8 cellular contexts compared by ENCODE assay signal in the genomic region with DNA sequence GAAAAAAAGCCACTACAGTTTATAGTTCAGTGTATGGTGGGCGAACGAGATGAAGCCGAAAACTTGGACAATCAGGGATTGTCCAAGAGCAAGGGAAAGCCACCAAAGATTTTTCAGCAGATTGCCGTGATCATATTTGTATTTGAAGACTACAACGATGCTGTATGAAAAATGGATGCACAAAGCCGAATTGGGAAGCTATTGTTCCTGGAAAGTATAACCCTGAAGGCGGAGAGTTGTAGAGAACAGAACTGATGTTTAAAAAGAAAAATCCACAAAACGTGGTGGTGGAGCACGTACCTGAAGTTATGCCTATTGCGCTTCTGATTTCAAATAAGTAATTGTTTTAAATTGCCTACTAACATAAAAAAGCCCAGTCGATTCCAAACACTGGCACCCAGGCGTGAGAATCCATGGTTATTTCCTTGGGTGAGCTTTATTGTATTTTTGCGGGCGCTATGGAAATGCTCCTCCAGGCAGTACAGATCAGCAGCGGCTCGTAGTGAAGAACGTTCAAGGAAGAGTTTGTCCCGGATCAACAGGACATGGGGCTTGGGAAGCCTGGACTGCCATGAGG. TPM values are rescaled to one million over a fixed set of nuclear protein-coding genes. Genes with fewer than 3 reads are reported as not detected.
A peak's percentile ranks its signal among the peaks of the same experiment; 100 is the strongest.
DNase-seq lines count a peak whose midpoint lies in the region; ATAC-seq and TF ChIP-seq lines count a peak whose summit lies in the region.

No MANE protein-coding gene starts in this region.

- TF ChIP-seq POLR2A in heart left ventricle (IDR thresholded peaks at IDR 0.05), result no peak

- WGBS in heart left ventricle, 4 donors, result 1 to 9% (median 4%) methylated on average over 18 of the region's 18 CpGs
- 1 to 3% methylated on average over 18 of the region's 18 CpGs for WGBS in aorta, 2 donors

- H3K36me3 ChIP-seq in heart left ventricle (peaks cover 0 to 8% (median 0%) of the 10 kb centered on the region in 9 donors), aorta (ENCODE audit: control insufficient read depth in 1 of 2, insufficient read depth in 2 of 2, low read length in 1 of 2) (no peaks in the 10 kb centered on the region)

- no peaks in the 10 kb centered on the region for H3K27me3 ChIP-seq in heart left ventricle
- no peaks in the 10 kb centered on the region for H3K27me3 ChIP-seq in layer of hippocampus (ENCODE audit: control insufficient read depth, insufficient read depth, low read length)
- H3K27me3 ChIP-seq in aorta (ENCODE audit: control insufficient read depth in 1 of 2, insufficient read depth in 2 of 2, low read length in 1 of 2), result no peaks in the 10 kb centered on the region

- POLR2A ChIA-PET in WTC11 (lab: Charles Lee), result interaction anchor here (0.8 to 1.0 kb wide), 2 partner anchors 39 to 491 kb away, joined by 3 to 4 read pairs; no protein-coding TSS in a partner anchor

- no peak overlapping the region for H3K4me3 Mint-ChIP-seq in WTC11
- H3K4me3 Mint-ChIP-seq in HFFc6, result no peak overlapping the region

- intact Hi-C loops in heart left ventricle (cut with DNase I), result loop anchor here (5.0 to 10.0 kb wide), 8 partner anchors 492 to 1495 kb away; a partner anchor contains a TSS
- intact Hi-C loops in cardiac septum (cut with DNase I), result loop anchor here (5.0 kb wide), 1 partner anchor 527 kb away; no protein-coding TSS in a partner anchor
- intact Hi-C loops in aorta (cut with DNase I), result loop anchor here in 1 of 2 donors (10.0 kb wide), 1 partner anchor 495 kb away; a partner anchor contains a TSS

- H3K27ac ChIP-seq in heart left ventricle (peak overlapping the region; percentile 69 to 98 (median 94)), layer of hippocampus (ENCODE audit: low read depth, low read length) (peak overlapping the region; percentile 95), aorta (ENCODE audit: low read depth in 1 of 2, low read length in 2 of 2) (peak overlapping the region; percentile 18 to 87)

- CTCF ChIA-PET in WTC11 (lab: Charles Lee), result interaction anchor here (0.9 to 1.0 kb wide), 2 partner anchors 149 to 495 kb away, joined by 4 to 5 read pairs; no protein-coding TSS in a partner anchor

- H3K4me3 ChIP-seq in heart left ventricle (peak overlapping the region; percentile 25 to 93 (median 74)), aorta (ENCODE audit: low read length in 2 of 2) (peak overlapping the region; percentile 75 to 95)

- H3K9me3 Mint-ChIP-seq in WTC11 (no peaks in the 10 kb centered on the region), HFFc6 (no peaks in the 10 kb centered on the region)

- H3K27ac Mint-ChIP-seq in WTC11, result no peak overlapping the region
- no peak overlapping the region for H3K27ac Mint-ChIP-seq in HFFc6

- no peak for DNase-seq in heart left ventricle
- DNase-seq in cardiac septum (ENCODE audit: low spot score), result no peak
- DNase-seq in WTC11 (ENCODE audit: low spot score), result no peak
- no peak for DNase-seq in aorta
- no peak for DNase-seq in DMS53 (lab: John Stamatoyannopoulos, UW)
- DNase-seq in HFFc6, result no peak

- H3K4me1 Mint-ChIP-seq in WTC11, result peaks cover 25% of the 10 kb centered on the region
- H3K4me1 Mint-ChIP-seq in HFFc6 (ENCODE audit: low read depth), result peaks cover 28% of the 10 kb centered on the region

- H3K36me3 Mint-ChIP-seq in WTC11 (peaks cover 10% of the 10 kb centered on the region), HFFc6 (ENCODE audit: low read depth) (peaks cover 8% of the 10 kb centered on the region)

- H3K9me3 ChIP-seq in heart left ventricle, result no peaks in the 10 kb centered on the region
- H3K9me3 ChIP-seq in aorta (ENCODE audit: control insufficient read depth, low read length), result no peaks in the 10 kb centered on the region

- ATAC-seq in heart left ventricle, result no peak
- no peak for ATAC-seq in WTC11
- no peak for ATAC-seq in aorta (ENCODE audit: low FRiP score)
- ATAC-seq in HG02798 (IDR thresholded peaks at IDR 0.05; ENCODE audit: poor library complexity, unreplicated experiment), result no peak

- H3K4me1 ChIP-seq in heart left ventricle, result peaks cover 0 to 48% (median 27%) of the 10 kb centered on the region in 12 donors
- H3K4me1 ChIP-seq in aorta (ENCODE audit: control insufficient read depth in 1 of 2, insufficient read depth in 2 of 2, low read length in 2 of 2), result peaks cover 0 to 5% of the 10 kb centered on the region in 2 donors

- H3K27me3 Mint-ChIP-seq in WTC11 (ENCODE audit: low read depth) (no peaks in the 10 kb centered on the region), HFFc6 (ENCODE audit: insufficient read depth) (no peaks in the 10 kb centered on the region)

- no peak for TF ChIP-seq CTCF in heart left ventricle (IDR thresholded peaks at IDR 0.05)
- no peak for TF ChIP-seq CTCF in WTC11 (IDR thresholded peaks at IDR 0.05)
- TF ChIP-seq CTCF in HFFc6 (IDR thresholded peaks at IDR 0.05), result no peak

TF ChIP-seq in WTC11, 78 proteins besides CTCF, POLR2A, EP300 and RAD21:
- TF ChIP-seq CREM (CRISPR knock-in tag; IDR thresholded peaks at IDR 0.05), result 0 out of 2 replicates have a peak, but pooled peaks have one; percentile 5
- no peak for TF ChIP-seq NFYB (CRISPR knock-in tag; conservative IDR thresholded peaks at IDR 0.05; ENCODE audit: low read depth)
- TF ChIP-seq GABPB1 (CRISPR knock-in tag; IDR thresholded peaks at IDR 0.05), result no peak
TF ChIP-seq in WTC11: peak in this region for 1.

RNA-seq across cellular contexts. Expression of a gene that starts 0.8 kb away (rescaled TPM):
- total RNA-seq in heart left ventricle, result 10 to 100 TPM; 58.1 to 79.7 (median 71.9) TPM
- 10 to 100 TPM; 65.5 to 91.0 TPM for polyA plus RNA-seq in heart left ventricle
- 58.7 TPM for total RNA-seq in cardiac septum
- total RNA-seq in WTC11 (2021), result 253 to 304 TPM (median 256 TPM) in 3 replicates
- total RNA-seq in aorta, result 10 to 100 TPM; 74.0 to 76.6 TPM
- 10 to 100 TPM; 42.2 to 69.1 TPM for polyA plus RNA-seq in aorta
- total RNA-seq in HFFc6 (2021; fragmentation: NEBNext Ultra II Directional; extraction: Animal tissue kit (Norgen Biotek cat#: 25700)), result 100 to 1,000 TPM; 163 to 199 (median 179) TPM
